ENCODE assay signal across 24 cellular contexts in genomic region chr6:166642646-166643045, GRCh38.
"Had no signal": no experiment of that assay in that cellular context is flagged by ENCODE, and none has a peak within 500 bp of the region (broad histone marks: within the 10 kb centered on the region; RNA-seq: fewer than 3 reads in every experiment).

No MANE protein-coding gene starts in this region.

- DNase-seq: colonic mucosa; cortex of kidney; dermis blood vessel endothelial cell; dorsolateral prefrontal cortex; effector CD4-positive, alpha-beta T cell; effector CD8-positive, alpha-beta T cell; effector memory CD4-positive, alpha-beta T cell; effector memory CD8-positive, alpha-beta T cell; endodermal cell; erythroblast; esophagus squamous epithelium; foreskin fibroblast; foreskin keratinocyte; foreskin melanocyte; gastrocnemius medialis; glutamatergic neuron; heart left ventricle; heart right ventricle had no signal

- H3K27me3 ChIP-seq: colonic mucosa, dorsolateral prefrontal cortex, esophagus muscularis mucosa, foreskin keratinocyte, gastrocnemius medialis, heart left ventricle had no signal

- ATAC-seq: effector memory CD8-positive, alpha-beta T cell; esophagus mucosa; foreskin keratinocyte; gastrocnemius medialis; gastroesophageal sphincter; heart left ventricle; heart right ventricle had no signal

- H3K4me3 ChIP-seq: colonic mucosa, coronary artery, dorsolateral prefrontal cortex, esophagus muscularis mucosa, esophagus squamous epithelium, gastrocnemius medialis, gastroesophageal sphincter, heart left ventricle, heart right ventricle had no signal

- H3K36me3 ChIP-seq: colonic mucosa, esophagus muscularis mucosa, esophagus squamous epithelium, gastrocnemius medialis, gastroesophageal sphincter, heart left ventricle, heart right ventricle had no signal

- H3K4me1 ChIP-seq: colonic mucosa, foreskin keratinocyte had no signal

- H3K9me3 ChIP-seq: colonic mucosa, esophagus squamous epithelium had no signal

- H3K27ac ChIP-seq: colonic mucosa, coronary artery, dorsolateral prefrontal cortex, epithelial cell of prostate, esophagus muscularis mucosa, esophagus squamous epithelium, foreskin keratinocyte, gastrocnemius medialis, gastroesophageal sphincter, heart left ventricle, heart right ventricle had no signal

- FAIRE-seq: endothelial cell of umbilical vein had no signal
